Comparison of ENCODE assay signal across 8 cellular contexts in the genomic region with DNA sequence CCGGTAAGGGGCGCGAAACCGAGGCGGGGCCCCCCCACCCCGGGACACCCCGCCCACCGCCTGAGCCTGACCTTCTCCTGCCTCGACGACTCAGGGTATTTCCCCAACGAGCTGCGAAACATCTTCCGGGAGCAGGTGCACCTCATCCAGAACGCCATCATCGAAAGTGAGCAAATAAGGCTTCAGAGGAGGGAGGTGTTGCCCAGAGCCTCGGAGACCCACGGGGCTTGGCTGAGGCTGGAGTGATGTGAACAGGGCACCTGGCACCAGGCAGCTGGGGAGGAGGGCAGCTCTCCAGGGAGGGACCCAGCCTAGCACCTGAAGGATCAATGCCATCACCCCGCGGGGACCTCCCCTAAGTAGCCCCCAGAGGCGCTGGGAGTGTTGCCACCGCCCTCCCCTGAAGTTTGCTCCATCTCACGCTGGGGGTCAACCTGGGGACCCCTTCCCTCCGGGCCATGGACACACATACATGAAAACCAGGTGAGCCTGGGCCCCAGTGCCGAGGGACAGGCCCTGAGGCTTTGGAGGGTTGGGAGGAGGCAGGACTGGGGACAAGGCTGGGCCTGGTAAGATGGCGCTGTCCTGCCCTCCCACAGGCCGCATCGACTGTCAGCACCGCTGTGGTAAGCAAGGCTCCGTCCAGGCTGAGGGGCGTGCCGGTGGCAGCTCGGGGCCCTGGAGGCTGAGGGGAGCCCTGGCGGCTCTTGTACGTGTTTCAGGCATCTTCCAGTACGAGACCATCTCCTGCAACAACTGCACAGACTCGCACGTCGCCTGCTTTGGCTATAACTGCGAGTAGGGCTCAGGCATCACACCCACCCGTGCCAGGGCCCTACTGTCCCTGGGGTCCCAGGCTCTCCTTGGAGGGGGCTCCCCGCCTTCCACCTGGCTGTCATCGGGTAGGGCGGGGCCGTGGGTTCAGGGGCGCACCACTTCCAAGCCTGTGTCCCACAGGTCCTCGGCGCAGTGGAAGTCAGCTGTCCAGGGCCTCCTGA. TPM values are rescaled to one million over a fixed set of nuclear protein-coding genes. Genes with fewer than 3 reads are reported as not detected.
A peak's percentile ranks its signal among the peaks of the same experiment; 100 is the strongest.
DNase-seq lines count a peak whose midpoint lies in the region; ATAC-seq and TF ChIP-seq lines count a peak whose summit lies in the region.

No MANE protein-coding gene starts in this region.

- peak overlapping the region; percentile 57 for H3K4me3 ChIP-seq in AG04449 (ENCODE audit: low read depth, low read length)

- DNase-seq in AG04449 (ENCODE audit: low read depth, low spot score) = no peak
- peak; percentile 90 for DNase-seq in chondrocyte (ENCODE audit: low spot score)
- no peak for DNase-seq in nephron progenitor cell
- no peak for DNase-seq in NCI-H1048 (lab: John Stamatoyannopoulos, UW)

- POLR2A ChIA-PET in AG04449 (lab: Yijun Ruan, JAX) = no interaction called here

- CTCF ChIA-PET in AG04449 (lab: Yijun Ruan, JAX) = interaction anchor here (0.9 to 2.0 kb wide), 2 partner anchors 78 to 142 kb away, joined by 3 to 10 read pairs; no protein-coding TSS in a partner anchor

- no peaks in the 10 kb centered on the region for H3K27me3 Mint-ChIP-seq in chondrocyte (ENCODE audit: low read depth)
- H3K27me3 Mint-ChIP-seq in nephron progenitor cell (ENCODE audit: low read depth, poor library complexity) = no peaks in the 10 kb centered on the region

- H3K4me3 Mint-ChIP-seq in chondrocyte (ENCODE audit: unreplicated experiment) (peak overlapping the region; percentile 73), nephron progenitor cell (peak overlapping the region; percentile 80)

- no peak for TF ChIP-seq CTCF in AG04449 (IDR thresholded peaks at IDR 0.05; ENCODE audit: insufficient read depth, low read length, missing control alignments)
- no peak for TF ChIP-seq CTCF in chondrocyte (IDR thresholded peaks at IDR 0.05)
- TF ChIP-seq CTCF in nephron progenitor cell (IDR thresholded peaks at IDR 0.05) = no peak

- H3K4me1 Mint-ChIP-seq in chondrocyte (ENCODE audit: low read depth) (peaks cover 28% of the 10 kb centered on the region), nephron progenitor cell (peaks cover 32% of the 10 kb centered on the region)

- H3K27ac Mint-ChIP-seq in chondrocyte (ENCODE audit: unreplicated experiment) (no peak overlapping the region), nephron progenitor cell (no peak overlapping the region)

- H3K36me3 Mint-ChIP-seq in chondrocyte (ENCODE audit: low read depth) (peaks cover 6% of the 10 kb centered on the region), nephron progenitor cell (ENCODE audit: low read depth) (peaks cover 10% of the 10 kb centered on the region)

- H3K9me3 Mint-ChIP-seq in chondrocyte (ENCODE audit: low read depth) (no peaks in the 10 kb centered on the region), nephron progenitor cell (no peaks in the 10 kb centered on the region)

- ATAC-seq in GM19395 (IDR thresholded peaks at IDR 0.05; ENCODE audit: unreplicated experiment) (peak; percentile 13), SK-N-SH treated with all-trans-retinoic acid at 6 μM for 48 hours (peak; percentile 4), HG03139 (IDR thresholded peaks at IDR 0.05; ENCODE audit: unreplicated experiment) (no peak), HG03460 (IDR thresholded peaks at IDR 0.05; ENCODE audit: unreplicated experiment) (no peak)

TF ChIP-seq in SK-N-SH treated with all-trans-retinoic acid at 6 μM for 48 hours, 23 proteins besides CTCF, POLR2A, EP300 and RAD21:
- TF ChIP-seq CSDC2 (CRISPR knock-in tag; IDR thresholded peaks at IDR 0.05) (no peak), TOX (CRISPR knock-in tag; IDR thresholded peaks at IDR 0.05; ENCODE audit: borderline replicate concordance) (no peak), OSR1 (CRISPR knock-in tag; IDR thresholded peaks at IDR 0.05) (no peak), ZNF8 (CRISPR knock-in tag; IDR thresholded peaks at IDR 0.05) (no peak)

RNA-seq across cellular contexts. Expression of a gene that starts 0.9 kb away (rescaled TPM):
- total RNA-seq in chondrocyte = 2.4 to 3.9 TPM (median 3.2 TPM) in 3 replicates

RNA-seq across cellular contexts. Expression of a gene that starts 1.5 kb away (rescaled TPM):
- 34.6 to 48.0 TPM (median 45.5 TPM) in 3 replicates for total RNA-seq in chondrocyte

RNA-seq across cellular contexts. Expression of a gene that starts 46.6 kb away (rescaled TPM):
- 32.8 to 127 TPM (median 125 TPM) in 3 replicates for total RNA-seq in chondrocyte

RNA-seq across cellular contexts. Expression of a gene that starts 53.7 kb away (rescaled TPM):
- total RNA-seq in chondrocyte = 139 to 157 TPM (median 144 TPM) in 3 replicates

Comparison
In these comparisons a context has a peak if more than half of its experiments do, and no peak if none do; other contexts are left out.
1. ATAC-seq: peak in GM19395 (single experiment) and SK-N-SH treated with all-trans-retinoic acid at 6 μM for 48 hours (single experiment); none in HG03139 (single experiment) and HG03460 (single experiment).